Comparison of ENCODE assay signal across 9 cellular contexts in the genomic region with DNA sequence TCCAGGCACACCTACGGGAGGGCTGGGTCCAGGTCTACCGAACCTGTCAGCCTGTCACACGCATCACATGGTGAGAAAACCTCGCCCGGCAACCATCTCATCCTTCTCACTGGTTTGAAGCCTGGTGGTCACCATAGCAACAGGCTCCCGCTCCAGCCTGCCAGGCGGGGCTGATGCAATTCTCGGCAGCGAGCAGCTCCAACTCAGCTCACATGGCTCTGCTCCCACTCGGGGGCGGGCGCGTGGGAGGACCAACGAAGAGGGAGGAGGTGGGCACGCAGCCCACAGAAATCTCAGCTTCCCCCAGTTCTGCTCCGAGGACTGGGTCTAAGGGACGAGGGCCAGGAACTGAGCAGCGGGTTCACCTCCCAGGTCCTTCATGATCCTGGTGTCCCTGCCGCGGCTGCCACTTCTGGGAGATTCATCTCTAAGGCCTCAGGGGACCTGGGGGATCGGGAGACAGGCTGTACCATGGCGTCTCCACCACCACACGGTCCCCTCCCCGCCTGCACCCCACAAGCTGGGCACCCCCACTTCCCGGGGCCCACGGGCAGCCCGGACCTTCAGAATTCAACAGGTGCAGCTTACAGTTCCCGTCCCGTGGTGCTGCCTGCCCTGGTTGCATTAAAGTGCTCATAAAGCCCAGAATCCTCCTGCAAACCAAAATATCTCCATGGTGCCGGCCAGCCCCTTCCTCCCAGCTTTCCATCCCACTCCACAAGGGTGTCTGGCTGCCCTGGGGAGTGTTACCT. TPM values are rescaled to one million over a fixed set of nuclear protein-coding genes. Genes with fewer than 3 reads are reported as not detected.
DNase-seq lines count a peak whose midpoint lies in the region; ATAC-seq, FAIRE-seq and TF ChIP-seq lines count a peak whose summit lies in the region.
"Had no signal": no experiment of that assay in that cellular context is flagged by ENCODE, and none has a peak within 500 bp of the region (broad histone marks: within the 10 kb centered on the region; RNA-seq: fewer than 3 reads in every experiment).

No MANE protein-coding gene starts in this region.

- no peak for ATAC-seq in DND-41 (ENCODE audit: insufficient read depth, low read depth)
- ATAC-seq in HepG2: peak; percentile 55
- ATAC-seq in GM18502 (IDR thresholded peaks at IDR 0.05; ENCODE audit: poor library complexity, unreplicated experiment): no peak
- no peak for ATAC-seq in GM19324 (IDR thresholded peaks at IDR 0.05; ENCODE audit: low FRiP score, unreplicated experiment)

- H3K27ac ChIP-seq in DND-41 (ENCODE audit: low read length): no peak overlapping the region
- H3K27ac ChIP-seq in HepG2 (ENCODE audit: extremely low read length, insufficient read depth, low read length): no peak overlapping the region

- H2AFZ ChIP-seq in DND-41 (ENCODE audit: low read depth, low read length) (no peak overlapping the region), HepG2 (ENCODE audit: low read length) (no peak overlapping the region)

- no peak for TF ChIP-seq RAD21 in HepG2 (CRISPR knock-in tag; IDR thresholded peaks at IDR 0.05)

- POLR2A ChIA-PET in HepG2 (lab: Yijun Ruan, JAX): no interaction called here

- no peaks in the 10 kb centered on the region for H4K20me1 ChIP-seq in DND-41 (ENCODE audit: insufficient read depth, low read length)
- no peaks in the 10 kb centered on the region for H4K20me1 ChIP-seq in HepG2 (ENCODE audit: insufficient read depth, low read length)

- H3K4me3 ChIP-seq in DND-41 (ENCODE audit: low read depth in 1 of 2, low read length in 2 of 2) (no peak overlapping the region), cardiac fibroblast (replicated peaks in 1 of 2; ENCODE audit: low read depth in 2 of 2, low read length in 2 of 2) (no peak overlapping the region), HepG2 (replicated peaks in 1 of 3; ENCODE audit: insufficient read depth in 1 of 3, low read depth in 2 of 3, low read length in 3 of 3) (no peak overlapping the region)

- H3K36me3 ChIP-seq in DND-41 (ENCODE audit: insufficient read depth, low read length): no peaks in the 10 kb centered on the region
- no peaks in the 10 kb centered on the region for H3K36me3 ChIP-seq in HepG2 (replicated peaks in 1 of 2; ENCODE audit: control insufficient read depth in 1 of 2, insufficient read depth in 2 of 2, low read length in 2 of 2)

- intact Hi-C loops in HepG2 (cut with micrococcal nuclease; ENCODE audit: unreplicated experiment): loop anchor here (5.0 kb wide), 1 partner anchor 458 kb away; no protein-coding TSS in a partner anchor

- CTCF ChIA-PET in HepG2 (lab: Yijun Ruan, JAX; ENCODE audit: low intra/inter-chr PET ratio, low total read pairs): no interaction called here

- WGBS in HepG2 (ENCODE audit: low lambda C conversion rate): 0% methylated on average over 1 of the region's 30 CpGs

- H3K9me3 ChIP-seq in DND-41 (ENCODE audit: insufficient read depth, low read length, severe bottlenecking): no peaks in the 10 kb centered on the region
- no peaks in the 10 kb centered on the region for H3K9me3 ChIP-seq in HepG2 (ENCODE audit: low read length)

- TF ChIP-seq POLR2A in HepG2 (IDR thresholded peaks at IDR 0.05; ENCODE audit: insufficient read depth in 1 of 2, low read depth in 2 of 2, low read length in 2 of 2): no peak

- H3K27me3 ChIP-seq in DND-41 (ENCODE audit: insufficient read depth, low read length, poor library complexity): no peaks in the 10 kb centered on the region
- H3K27me3 ChIP-seq in HepG2 (ENCODE audit: control insufficient read depth in 1 of 2, insufficient read depth in 2 of 2, low read length in 2 of 2): peaks cover 15 to 59% of the 10 kb centered on the region in 2 experiments; a peak in 4 of 5 replicates

- DNase-seq in DND-41 (peak; percentile 33), NCI-H146 treated with DMSO at 0.1 percent for 48 hours (lab: John Stamatoyannopoulos, UW; ENCODE audit: unreplicated experiment) (peak; percentile 45), cardiac fibroblast (ENCODE audit: low read depth in 2 of 2) (peak; percentile 75 to 89), HepG2 (ENCODE audit: low spot score) (peak; percentile 16)
- DNase-seq in stimulated activated CD4-positive, alpha-beta T cell treated with anti-CD3 and anti-CD28 coated beads, Interleukin-1b, Interleukin-23, amount 100 ng/mL, for 48 hours: no peak
- DNase-seq in activated T-cell treated with anti-CD3 and anti-CD28 coated beads, Interleukin-2, amount 50 U/mL, for 1 hour: no peak
- DNase-seq: activated naive CD8-positive, alpha-beta T cell treated with anti-CD3 and anti-CD28 coated beads, Interleukin-2, amount 10 ng/mL, durations not matched to agents 7 days and 5 days had no signal

- no TSS peak for BruUV-seq in HepG2 (replicated peaks; lab: Mats Ljungman, UMichigan)

- in situ Hi-C loops in HepG2 (cut with HindIII; ENCODE audit: extremely low pct_ligation_motif_present, low pct_unique_long_range_greater_than_20kb): no loop called here

- no peaks in the 10 kb centered on the region for H3K79me2 ChIP-seq in DND-41 (ENCODE audit: insufficient read depth, low read length)
- H3K79me2 ChIP-seq in HepG2 (ENCODE audit: insufficient read depth, low read length): no peaks in the 10 kb centered on the region

- H3K4me1 ChIP-seq in DND-41 (ENCODE audit: insufficient read depth, low read length): no peaks in the 10 kb centered on the region
- H3K4me1 ChIP-seq in HepG2 (ENCODE audit: insufficient read depth, low read length): no peaks in the 10 kb centered on the region

- TF ChIP-seq CTCF in DND-41 (IDR thresholded peaks at IDR 0.05; ENCODE audit: borderline replicate concordance, extremely low read depth, low read length, poor library complexity, severe bottlenecking) (no peak), cardiac fibroblast (IDR thresholded peaks at IDR 0.05; ENCODE audit: low read depth, low read length) (no peak), HepG2 (CRISPR knock-in tag; IDR thresholded peaks at IDR 0.05) (no peak)

- TF ChIP-seq EP300 in HepG2 (IDR thresholded peaks at IDR 0.05; ENCODE audit: low read depth in 2 of 2, low read length in 2 of 2): no peak
- no peak for TF ChIP-seq EP300 in HepG2 (CRISPR knock-in tag; IDR thresholded peaks at IDR 0.05; ENCODE audit: borderline replicate concordance)

- no peak for FAIRE-seq in HepG2 (lab: Jason Lieb, UNC)

- H3K9ac ChIP-seq in DND-41 (ENCODE audit: low read depth, low read length) (no peak overlapping the region), HepG2 (ENCODE audit: insufficient read depth, low read depth, low read length) (no peak overlapping the region)

- H3K4me2 ChIP-seq in DND-41 (ENCODE audit: insufficient read depth, low read length) (no peak overlapping the region), HepG2 (ENCODE audit: low read depth, low read length) (no peak overlapping the region)

TF ChIP-seq in HepG2, 621 proteins besides CTCF, POLR2A, EP300 and RAD21 (continues in another document):
- no peak for TF ChIP-seq HOXD1 (CRISPR knock-in tag; IDR thresholded peaks at IDR 0.05)
- peak; percentile 60; the same call in 1 of the 2 replicates for TF ChIP-seq CEBPB (IDR thresholded peaks at IDR 0.05; ENCODE audit: borderline replicate concordance, low read depth, low read length)
- TF ChIP-seq, protein P1, sequence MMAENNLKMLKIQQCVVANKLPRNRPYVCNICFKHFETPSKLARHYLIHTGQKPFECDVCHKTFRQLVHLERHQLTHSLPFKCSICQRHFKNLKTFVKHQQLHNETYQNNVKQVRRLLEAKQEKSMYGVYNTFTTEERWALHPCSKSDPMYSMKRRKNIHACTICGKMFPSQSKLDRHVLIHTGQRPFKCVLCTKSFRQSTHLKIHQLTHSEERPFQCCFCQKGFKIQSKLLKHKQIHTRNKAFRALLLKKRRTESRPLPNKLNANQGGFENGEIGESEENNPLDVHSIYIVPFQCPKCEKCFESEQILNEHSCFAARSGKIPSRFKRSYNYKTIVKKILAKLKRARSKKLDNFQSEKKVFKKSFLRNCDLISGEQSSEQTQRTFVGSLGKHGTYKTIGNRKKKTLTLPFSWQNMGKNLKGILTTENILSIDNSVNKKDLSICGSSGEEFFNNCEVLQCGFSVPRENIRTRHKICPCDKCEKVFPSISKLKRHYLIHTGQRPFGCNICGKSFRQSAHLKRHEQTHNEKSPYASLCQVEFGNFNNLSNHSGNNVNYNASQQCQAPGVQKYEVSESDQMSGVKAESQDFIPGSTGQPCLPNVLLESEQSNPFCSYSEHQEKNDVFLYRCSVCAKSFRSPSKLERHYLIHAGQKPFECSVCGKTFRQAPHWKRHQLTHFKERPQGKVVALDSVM (CRISPR knock-in tag; IDR thresholded peaks at IDR 0.05): no peak
- TF ChIP-seq ZSCAN30 (CRISPR knock-in tag; IDR thresholded peaks at IDR 0.05): no peak
- TF ChIP-seq RFX3 (CRISPR knock-in tag; IDR thresholded peaks at IDR 0.05): peak; percentile 66

RNA-seq across cellular contexts. Expression of a gene that starts 25.8 kb away (rescaled TPM):
- 10.9 and 12.4 TPM in 2 replicates for total RNA-seq in HepG2 (2016; rRNA removed; fragmentation: Illumina TruSeq; extraction: Trizol)
- total RNA-seq in HepG2 (2016; cell fraction: cytosol; rRNA removed; fragmentation: Illumina TruSeq; extraction: Trizol; ENCODE audit: low read depth): 5.9 and 7.8 TPM in 2 replicates
- 9.1 and 11.6 TPM in 2 replicates for total RNA-seq in HepG2 (2016; cell fraction: insoluble cytoplasmic fraction; rRNA removed; fragmentation: Illumina TruSeq; extraction: Trizol)
- 9.3 and 10.5 TPM in 2 replicates for total RNA-seq in HepG2 (2016; cell fraction: membrane; rRNA removed; fragmentation: Illumina TruSeq; extraction: Trizol)
- 8.0 and 11.0 TPM in 2 replicates for total RNA-seq in HepG2 (2016; cell fraction: nucleus; rRNA removed; fragmentation: Illumina TruSeq; extraction: Trizol)
- 40.4 TPM in 2 replicates for polyA plus RNA-seq in HepG2 (2011; rRNA removed)
- 13.2 and 21.6 TPM in 2 replicates for polyA plus RNA-seq in HepG2 (2011; cell fraction: cytosol; rRNA removed)
- polyA plus RNA-seq in HepG2 (2011; cell fraction: nucleus; rRNA removed): 68.7 and 98.6 TPM in 2 replicates
- 10.2 and 11.3 TPM in 2 replicates for polyA plus RNA-seq in HepG2 (2012)
- 0.85 and 1.1 TPM in 2 replicates for polyA plus RNA-seq in HepG2 (2016; cell fraction: cytosol; fragmentation: Illumina TruSeq; extraction: Trizol; ENCODE audit: low read depth)
- 8.6 and 11.0 TPM in 2 replicates for polyA plus RNA-seq in HepG2 (2016; cell fraction: insoluble cytoplasmic fraction; fragmentation: Illumina TruSeq; extraction: Trizol; ENCODE audit: low read depth)
- polyA plus RNA-seq in HepG2 (2016; cell fraction: membrane; fragmentation: Illumina TruSeq; extraction: Trizol; ENCODE audit: low read depth): 2.9 and 3.5 TPM in 2 replicates
- 18.8 and 21.3 TPM in 2 replicates for polyA plus RNA-seq in HepG2 (2016; cell fraction: nucleus; fragmentation: Illumina TruSeq; extraction: Trizol; ENCODE audit: insufficient read depth, low read depth)
- 37.5 and 62.6 TPM in 2 replicates for polyA minus RNA-seq in HepG2 (2011; rRNA and poly(A)+ RNA removed; ENCODE audit: low replicate concordance)
- polyA minus RNA-seq in HepG2 (2011; cell fraction: cytosol; rRNA and poly(A)+ RNA removed): 19.0 and 21.4 TPM in 2 replicates
- polyA minus RNA-seq in HepG2 (2011; cell fraction: nucleus; rRNA and poly(A)+ RNA removed): 24.5 and 24.6 TPM in 2 replicates

Comparison
In these comparisons a context has a peak if more than half of its experiments do, and no peak if none do; other contexts are left out.
1. DNase-seq: peak in DND-41 (single experiment), NCI-H146 treated with DMSO at 0.1 percent for 48 hours (single experiment), cardiac fibroblast (2 of 2) and HepG2 (single experiment); none in stimulated activated CD4-positive, alpha-beta T cell treated with anti-CD3 and anti-CD28 coated beads, Interleukin-1b, Interleukin-23, amount 100 ng/mL, for 48 hours (single experiment) and activated T-cell treated with anti-CD3 and anti-CD28 coated beads, Interleukin-2, amount 50 U/mL, for 1 hour (single experiment).